In the genomic region with DNA sequence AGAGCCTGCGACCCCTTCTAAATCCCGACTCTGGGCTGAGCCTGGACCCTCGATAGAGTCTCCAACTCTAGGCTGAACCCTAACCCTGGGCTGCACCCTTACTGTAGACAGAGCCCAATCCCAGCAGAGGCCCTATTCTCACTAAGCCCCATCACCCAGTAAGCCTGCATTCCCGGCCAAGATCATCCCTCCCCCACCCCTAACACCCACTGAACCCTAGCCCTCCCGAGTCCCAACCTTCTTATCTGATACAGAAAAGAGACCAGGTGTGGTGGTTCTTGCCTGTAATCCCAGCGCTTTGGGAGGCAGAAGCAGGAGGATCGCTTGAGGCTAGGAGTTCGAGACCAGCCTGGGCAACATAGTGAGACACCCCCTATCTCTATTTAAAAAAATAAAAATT, we compare ENCODE assay signal across 8 cellular contexts. TPM values are rescaled to one million over a fixed set of nuclear protein-coding genes. Genes with fewer than 3 reads are reported as not detected.
DNase-seq lines count a peak whose midpoint lies in the region; ATAC-seq, FAIRE-seq and TF ChIP-seq lines count a peak whose summit lies in the region.

No MANE protein-coding gene starts in this region.

- peak overlapping the region; percentile 28 for H3K18ac ChIP-seq in mesendoderm (ENCODE audit: low read length)

- no peaks in the 10 kb centered on the region; a peak in 1 of 5 replicates for H3K27me3 ChIP-seq in HepG2 (ENCODE audit: control insufficient read depth in 1 of 2, insufficient read depth in 2 of 2, low read length in 2 of 2)
- no peaks in the 10 kb centered on the region for H3K27me3 ChIP-seq in right lobe of liver
- no peaks in the 10 kb centered on the region for H3K27me3 ChIP-seq in mesendoderm (ENCODE audit: insufficient read depth, low read length, poor library complexity)

- H4K20me1 ChIP-seq in HepG2 (ENCODE audit: insufficient read depth, low read length): peaks cover 8% of the 10 kb centered on the region; the same call in 1 of the 2 replicates

- H3K79me2 ChIP-seq in HepG2 (ENCODE audit: insufficient read depth, low read length): peaks cover 24% of the 10 kb centered on the region
- no peaks in the 10 kb centered on the region for H3K79me2 ChIP-seq in mesendoderm (ENCODE audit: control insufficient read depth, insufficient read depth, low read length)

- POLR2A ChIA-PET in HepG2 (lab: Yijun Ruan, JAX): interaction anchor here (1.4 kb wide), 1 partner anchor 67 kb away, joined by 4 read pairs; no protein-coding TSS in a partner anchor
- POLR2A ChIA-PET in activated naive CD8-positive, alpha-beta T cell treated with anti-CD3 and anti-CD28 coated beads, Interleukin-2, amount 10 ng/mL, durations not matched to agents 7 days and 5 days (lab: Charles Lee): interaction anchor here (1.1 kb wide), 1 partner anchor 60 kb away, joined by 4 read pairs; no protein-coding TSS in a partner anchor

- no peak for TF ChIP-seq CTCF in HepG2 (CRISPR knock-in tag; IDR thresholded peaks at IDR 0.05)
- TF ChIP-seq CTCF in right lobe of liver (IDR thresholded peaks at IDR 0.05): no peak
- TF ChIP-seq CTCF in type B pancreatic cell (conservative IDR thresholded peaks at IDR 0.05): no peak

- H3K36me3 Mint-ChIP-seq in activated naive CD8-positive, alpha-beta T cell treated with anti-CD3 and anti-CD28 coated beads, Interleukin-2, amount 10 ng/mL, durations not matched to agents 7 days and 5 days: no peaks in the 10 kb centered on the region
- H3K36me3 Mint-ChIP-seq in type B pancreatic cell: no peaks in the 10 kb centered on the region

- WGBS in HepG2 (ENCODE audit: low lambda C conversion rate): 36% methylated on average over 5 of the region's 8 CpGs
- 60% methylated on average over 5 of the region's 8 CpGs for WGBS in right lobe of liver (ENCODE audit: insufficient coverage, low coverage, low lambda C conversion rate, missing lambda C conversion rate)
- WGBS in mesendoderm (ENCODE audit: extremely low coverage, insufficient coverage, low lambda C conversion rate): no CpG with 5 or more reads among the region's 8 CpGs

- no peak overlapping the region for H2BK15ac ChIP-seq in mesendoderm (replicated peaks; ENCODE audit: low read depth)

- CTCF ChIA-PET in HepG2 (lab: Yijun Ruan, JAX; ENCODE audit: low intra/inter-chr PET ratio, low total read pairs): interaction anchor here (0.7 to 2.7 kb wide), 5 partner anchors 46 to 78 kb away, joined by 3 to 25 read pairs (median 9); a partner anchor contains a TSS

- H3K9me3 Mint-ChIP-seq in activated naive CD8-positive, alpha-beta T cell treated with anti-CD3 and anti-CD28 coated beads, Interleukin-2, amount 10 ng/mL, durations not matched to agents 7 days and 5 days: no peaks in the 10 kb centered on the region
- no peaks in the 10 kb centered on the region for H3K9me3 Mint-ChIP-seq in type B pancreatic cell

- H3K27ac ChIP-seq in HepG2 (ENCODE audit: extremely low read length, insufficient read depth, low read length): no peak overlapping the region
- H3K27ac ChIP-seq in right lobe of liver: no peak overlapping the region
- H3K27ac ChIP-seq in mesendoderm (ENCODE audit: low read depth, low read length): no peak overlapping the region

- no peak for TF ChIP-seq EP300 in HepG2 (IDR thresholded peaks at IDR 0.05; ENCODE audit: low read depth in 2 of 2, low read length in 2 of 2)
- TF ChIP-seq EP300 in HepG2 (CRISPR knock-in tag; IDR thresholded peaks at IDR 0.05; ENCODE audit: borderline replicate concordance): no peak

- H3K4me3 Mint-ChIP-seq in activated naive CD8-positive, alpha-beta T cell treated with anti-CD3 and anti-CD28 coated beads, Interleukin-2, amount 10 ng/mL, durations not matched to agents 7 days and 5 days: peak overlapping the region; percentile 61
- peak overlapping the region; percentile 74 for H3K4me3 Mint-ChIP-seq in type B pancreatic cell

- no peak overlapping the region for H2AFZ ChIP-seq in HepG2 (ENCODE audit: low read length)

- no TSS peak for BruUV-seq in HepG2 (replicated peaks; lab: Mats Ljungman, UMichigan)

- H3K4me3 ChIP-seq in HepG2 (replicated peaks in 1 of 3; ENCODE audit: insufficient read depth in 1 of 3, low read depth in 2 of 3, low read length in 3 of 3) (peak overlapping the region; percentile 54 to 80 (median 57)), right lobe of liver (no peak overlapping the region), mesendoderm (ENCODE audit: low read length) (no peak overlapping the region)

- H3K9me3 ChIP-seq in HepG2 (ENCODE audit: low read length): no peaks in the 10 kb centered on the region
- H3K9me3 ChIP-seq in right lobe of liver: no peaks in the 10 kb centered on the region

- H3K27me3 Mint-ChIP-seq in activated naive CD8-positive, alpha-beta T cell treated with anti-CD3 and anti-CD28 coated beads, Interleukin-2, amount 10 ng/mL, durations not matched to agents 7 days and 5 days: no peaks in the 10 kb centered on the region
- peaks cover 5% of the 10 kb centered on the region for H3K27me3 Mint-ChIP-seq in type B pancreatic cell

- no peak overlapping the region for H3K4ac ChIP-seq in mesendoderm (ENCODE audit: low read depth, low read length)

- no peak overlapping the region for H2AK5ac ChIP-seq in mesendoderm (ENCODE audit: low read length)

- no peak overlapping the region for H4K8ac ChIP-seq in mesendoderm (ENCODE audit: low read depth, low read length)

- H3K23ac ChIP-seq in mesendoderm (ENCODE audit: low read length): no peak overlapping the region

- H3K4me1 Mint-ChIP-seq in activated naive CD8-positive, alpha-beta T cell treated with anti-CD3 and anti-CD28 coated beads, Interleukin-2, amount 10 ng/mL, durations not matched to agents 7 days and 5 days: peaks cover 23% of the 10 kb centered on the region
- peaks cover 9% of the 10 kb centered on the region for H3K4me1 Mint-ChIP-seq in type B pancreatic cell (ENCODE audit: unreplicated experiment)

- no peak for TF ChIP-seq RAD21 in HepG2 (CRISPR knock-in tag; IDR thresholded peaks at IDR 0.05)

- H3K36me3 ChIP-seq in HepG2 (replicated peaks in 1 of 2; ENCODE audit: control insufficient read depth in 1 of 2, insufficient read depth in 2 of 2, low read length in 2 of 2) (no peaks in the 10 kb centered on the region), right lobe of liver (no peaks in the 10 kb centered on the region), mesendoderm (ENCODE audit: control insufficient read depth, insufficient read depth, low read length) (no peaks in the 10 kb centered on the region)

- H4K5ac ChIP-seq in mesendoderm (ENCODE audit: low read length): no peak overlapping the region

- DNase-seq in HepG2 (ENCODE audit: low spot score) (no peak), right lobe of liver (no peak), mesendoderm (no peak), type B pancreatic cell (ENCODE audit: extremely low spot score, unreplicated experiment) (no peak), ureter (ENCODE audit: low spot score) (no peak), dedifferentiated amniotic fluid mesenchymal stem cell (ENCODE audit: extremely low spot score) (no peak)
- DNase-seq in activated naive CD8-positive, alpha-beta T cell treated with anti-CD3 and anti-CD28 coated beads, Interleukin-2, amount 10 ng/mL, durations not matched to agents 7 days and 5 days: no peak

- H3K4me1 ChIP-seq in HepG2 (ENCODE audit: insufficient read depth, low read length) (peaks cover 56% of the 10 kb centered on the region), right lobe of liver (peaks cover 0 to 26% (median 11%) of the 10 kb centered on the region in 4 donors), mesendoderm (ENCODE audit: control insufficient read depth, low read depth, low read length) (peaks cover 6% of the 10 kb centered on the region)

- no peak overlapping the region for H2BK5ac ChIP-seq in mesendoderm (ENCODE audit: low read length)

- H3K4me2 ChIP-seq in HepG2 (ENCODE audit: low read depth, low read length) (peak overlapping the region; percentile 86), mesendoderm (ENCODE audit: low read length) (no peak overlapping the region)

- FAIRE-seq in HepG2 (lab: Jason Lieb, UNC): no peak

- H3K9ac ChIP-seq in HepG2 (ENCODE audit: insufficient read depth, low read depth, low read length) (peak overlapping the region; percentile 37; the same call in 1 of the 2 replicates), mesendoderm (ENCODE audit: low read length) (peak overlapping the region; percentile 72)

- H2BK120ac ChIP-seq in mesendoderm (ENCODE audit: low read depth, low read length): no peak overlapping the region

- no peaks in the 10 kb centered on the region for H3K79me1 ChIP-seq in mesendoderm (ENCODE audit: low read length)

- in situ Hi-C loops in HepG2 (cut with HindIII; ENCODE audit: extremely low pct_ligation_motif_present, low pct_unique_long_range_greater_than_20kb): loop anchor here (5.0 kb wide), 1 partner anchor 59 kb away; no protein-coding TSS in a partner anchor

- H3K27ac Mint-ChIP-seq in activated naive CD8-positive, alpha-beta T cell treated with anti-CD3 and anti-CD28 coated beads, Interleukin-2, amount 10 ng/mL, durations not matched to agents 7 days and 5 days: peak overlapping the region; percentile 54
- no peak overlapping the region for H3K27ac Mint-ChIP-seq in type B pancreatic cell

- intact Hi-C loops in HepG2 (cut with micrococcal nuclease; ENCODE audit: unreplicated experiment) (loop anchor here (2.0 kb wide), 1 partner anchor 48 kb away; no protein-coding TSS in a partner anchor), right lobe of liver (cut with DNase I) (loop anchor here in 1 of 2 donors (5.0 kb wide), 1 partner anchor 59 kb away; no protein-coding TSS in a partner anchor)

- ATAC-seq in HepG2 (peak; percentile 1; the same call in 1 of the 3 replicates), right lobe of liver (no peak), GM21360 (IDR thresholded peaks at IDR 0.05; ENCODE audit: unreplicated experiment) (no peak)
- ATAC-seq in activated naive CD8-positive, alpha-beta T cell treated with anti-CD3 and anti-CD28 coated beads, Interleukin-2, amount 10 ng/mL, durations not matched to agents 7 days and 5 days (ENCODE audit: low read depth): no peak

- peak overlapping the region; percentile 84 for H3K56ac ChIP-seq in mesendoderm (ENCODE audit: low read length)

- TF ChIP-seq POLR2A in HepG2 (IDR thresholded peaks at IDR 0.05; ENCODE audit: insufficient read depth in 1 of 2, low read depth in 2 of 2, low read length in 2 of 2) (no peak), right lobe of liver (IDR thresholded peaks at IDR 0.05) (no peak)

RNA-seq across cellular contexts. Expression of a gene that starts 2.6 kb away (rescaled TPM):
- total RNA-seq in HepG2 (2016; rRNA removed; fragmentation: Illumina TruSeq; extraction: Trizol) (18.9 and 21.4 TPM in 2 replicates), right lobe of liver (10 to 100 TPM; 16.6 to 26.4 (median 22.8) TPM), type B pancreatic cell (ENCODE audit: low replicate concordance) (4.3 and 8.9 TPM in 2 replicates), ureter (3.9 TPM)
- 5.7 and 6.2 TPM in 2 replicates for total RNA-seq in HepG2 (2016; cell fraction: cytosol; rRNA removed; fragmentation: Illumina TruSeq; extraction: Trizol; ENCODE audit: low read depth)
- 15.8 and 20.8 TPM in 2 replicates for total RNA-seq in HepG2 (2016; cell fraction: insoluble cytoplasmic fraction; rRNA removed; fragmentation: Illumina TruSeq; extraction: Trizol)
- 17.1 and 17.6 TPM in 2 replicates for total RNA-seq in HepG2 (2016; cell fraction: membrane; rRNA removed; fragmentation: Illumina TruSeq; extraction: Trizol)
- 9.7 and 12.6 TPM in 2 replicates for total RNA-seq in HepG2 (2016; cell fraction: nucleus; rRNA removed; fragmentation: Illumina TruSeq; extraction: Trizol)
- polyA plus RNA-seq in HepG2 (2011; rRNA removed): 13.4 and 14.2 TPM in 2 replicates
- 16.1 and 16.8 TPM in 2 replicates for polyA plus RNA-seq in HepG2 (2011; cell fraction: cytosol; rRNA removed)
- polyA plus RNA-seq in HepG2 (2011; cell fraction: nucleus; rRNA removed): 7.6 and 8.4 TPM in 2 replicates
- 11.6 and 15.1 TPM in 2 replicates for polyA plus RNA-seq in HepG2 (2012)
- 5.3 and 5.7 TPM in 2 replicates for polyA plus RNA-seq in HepG2 (2016; cell fraction: cytosol; fragmentation: Illumina TruSeq; extraction: Trizol; ENCODE audit: low read depth)
- 20.0 and 23.7 TPM in 2 replicates for polyA plus RNA-seq in HepG2 (2016; cell fraction: insoluble cytoplasmic fraction; fragmentation: Illumina TruSeq; extraction: Trizol; ENCODE audit: low read depth)
- polyA plus RNA-seq in HepG2 (2016; cell fraction: membrane; fragmentation: Illumina TruSeq; extraction: Trizol; ENCODE audit: low read depth): 13.6 and 14.4 TPM in 2 replicates
- polyA plus RNA-seq in HepG2 (2016; cell fraction: nucleus; fragmentation: Illumina TruSeq; extraction: Trizol; ENCODE audit: insufficient read depth, low read depth): 15.4 and 17.2 TPM in 2 replicates
- polyA minus RNA-seq in HepG2 (2011; rRNA and poly(A)+ RNA removed; ENCODE audit: low replicate concordance): 2.7 and 20.5 TPM in 2 replicates
- polyA minus RNA-seq in HepG2 (2011; cell fraction: cytosol; rRNA and poly(A)+ RNA removed): 10.1 and 10.4 TPM in 2 replicates
- polyA minus RNA-seq in HepG2 (2011; cell fraction: nucleus; rRNA and poly(A)+ RNA removed): 8.8 and 9.0 TPM in 2 replicates
- total RNA-seq in activated naive CD8-positive, alpha-beta T cell treated with anti-CD3 and anti-CD28 coated beads, Interleukin-2, amount 10 ng/mL, durations not matched to agents 7 days and 5 days: 10 to 100 TPM; 18.9 to 19.5 TPM
- polyA plus RNA-seq in mesendoderm (2013, experiment 1 of 2): 5.3 TPM
- 5.1 TPM for polyA plus RNA-seq in mesendoderm (2013, experiment 2 of 2)

RNA-seq across cellular contexts. Expression of a gene that starts 33.4 kb away (rescaled TPM):
- 51.2 and 116 TPM in 2 replicates for total RNA-seq in HepG2 (2016; rRNA removed; fragmentation: Illumina TruSeq; extraction: Trizol)
- 22.6 and 23.9 TPM in 2 replicates for total RNA-seq in HepG2 (2016; cell fraction: cytosol; rRNA removed; fragmentation: Illumina TruSeq; extraction: Trizol; ENCODE audit: low read depth)
- 51.8 and 121 TPM in 2 replicates for total RNA-seq in HepG2 (2016; cell fraction: insoluble cytoplasmic fraction; rRNA removed; fragmentation: Illumina TruSeq; extraction: Trizol)
- 39.4 and 44.5 TPM in 2 replicates for total RNA-seq in HepG2 (2016; cell fraction: membrane; rRNA removed; fragmentation: Illumina TruSeq; extraction: Trizol)
- total RNA-seq in HepG2 (2016; cell fraction: nucleus; rRNA removed; fragmentation: Illumina TruSeq; extraction: Trizol): 80.0 and 98.1 TPM in 2 replicates
- polyA plus RNA-seq in HepG2 (2011; rRNA removed): 195 and 198 TPM in 2 replicates
- 230 and 342 TPM in 2 replicates for polyA plus RNA-seq in HepG2 (2011; cell fraction: cytosol; rRNA removed)
- polyA plus RNA-seq in HepG2 (2011; cell fraction: nucleus; rRNA removed): 115 and 125 TPM in 2 replicates
- 153 and 214 TPM in 2 replicates for polyA plus RNA-seq in HepG2 (2012)
- 30.7 and 35.4 TPM in 2 replicates for polyA plus RNA-seq in HepG2 (2016; cell fraction: cytosol; fragmentation: Illumina TruSeq; extraction: Trizol; ENCODE audit: low read depth)
- polyA plus RNA-seq in HepG2 (2016; cell fraction: insoluble cytoplasmic fraction; fragmentation: Illumina TruSeq; extraction: Trizol; ENCODE audit: low read depth): 58.1 and 61.6 TPM in 2 replicates
- polyA plus RNA-seq in HepG2 (2016; cell fraction: membrane; fragmentation: Illumina TruSeq; extraction: Trizol; ENCODE audit: low read depth): 39.4 and 41.3 TPM in 2 replicates
- polyA plus RNA-seq in HepG2 (2016; cell fraction: nucleus; fragmentation: Illumina TruSeq; extraction: Trizol; ENCODE audit: insufficient read depth, low read depth): 174 and 190 TPM in 2 replicates
- 65.4 and 78.5 TPM in 2 replicates for polyA minus RNA-seq in HepG2 (2011; rRNA and poly(A)+ RNA removed; ENCODE audit: low replicate concordance)
- 53.5 and 66.5 TPM in 2 replicates for polyA minus RNA-seq in HepG2 (2011; cell fraction: cytosol; rRNA and poly(A)+ RNA removed)
- 27.7 and 29.1 TPM in 2 replicates for polyA minus RNA-seq in HepG2 (2011; cell fraction: nucleus; rRNA and poly(A)+ RNA removed)
- total RNA-seq in right lobe of liver: 10 to 100 TPM; 58.2 to 98.7 (median 72.2) TPM
- total RNA-seq in activated naive CD8-positive, alpha-beta T cell treated with anti-CD3 and anti-CD28 coated beads, Interleukin-2, amount 10 ng/mL, durations not matched to agents 7 days and 5 days: 10 to 100 TPM; 33.3 to 34.8 TPM
- 52.7 TPM for polyA plus RNA-seq in mesendoderm (2013, experiment 1 of 2)
- 54.8 TPM for polyA plus RNA-seq in mesendoderm (2013, experiment 2 of 2)
- total RNA-seq in type B pancreatic cell (ENCODE audit: low replicate concordance): 57.5 and 63.7 TPM in 2 replicates
- total RNA-seq in ureter: 58.3 TPM

Comparison
In these comparisons a context has a peak if more than half of its experiments do, and no peak if none do; other contexts are left out.
1. H3K4me3 ChIP-seq: peak in HepG2 (3 of 3); none in right lobe of liver (0 of 3) and mesendoderm (single experiment).